Comparison of ENCODE assay signal across 9 cellular contexts in the genomic region with DNA sequence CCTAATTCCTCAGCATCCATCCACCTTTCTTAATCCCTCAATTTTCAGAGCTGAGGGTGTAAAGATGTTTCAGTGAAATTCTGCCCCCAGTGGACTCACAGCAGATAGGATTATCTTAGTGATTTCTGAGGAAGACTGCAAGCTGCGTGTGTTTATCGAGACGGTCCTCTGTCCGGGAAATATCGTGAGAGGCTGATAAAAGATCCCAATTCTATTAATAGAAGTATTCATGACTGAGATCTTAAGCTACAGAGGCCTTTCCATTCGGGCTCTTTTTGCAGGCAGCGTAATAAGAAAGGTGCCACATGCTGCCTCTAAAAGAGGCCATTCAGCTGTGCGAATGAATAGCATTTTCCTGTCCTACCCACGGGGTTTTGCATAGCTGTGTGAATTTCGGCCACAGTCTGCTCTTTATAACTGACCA.
DNase-seq lines count a peak whose midpoint lies in the region; ATAC-seq and TF ChIP-seq lines count a peak whose summit lies in the region.
"Had no signal": no experiment of that assay in that cellular context is flagged by ENCODE, and none has a peak within 500 bp of the region (broad histone marks: within the 10 kb centered on the region; RNA-seq: fewer than 3 reads in every experiment).

No MANE protein-coding gene starts in this region.

- H3K4me3 ChIP-seq in heart left ventricle (no peak overlapping the region), SJCRH30 (peak overlapping the region; percentile 9; the same call in 1 of the 2 replicates), uterus (no peak overlapping the region)
- H3K4me3 ChIP-seq: gastroesophageal sphincter had no signal

- no peaks in the 10 kb centered on the region for H3K9me3 Mint-ChIP-seq in activated CD8-positive, alpha-beta memory T cell treated with anti-CD3 and anti-CD28 coated beads, Interleukin-2, amount 10 ng/mL, durations not matched to agents 7 days and 5 days (ENCODE audit: low read depth)

- DNase-seq in heart left ventricle, result no peak
- DNase-seq in left ventricle myocardium superior, result no peak
- DNase-seq in SJCRH30, result peak in 1 of 2 experiments; percentile 31
- DNase-seq in foreskin melanocyte, result peak; percentile 75
- DNase-seq in uterus, result no peak
- no peak for DNase-seq in T1000 (lab: John Stamatoyannopoulos, UW)
- DNase-seq in NCI-H1417 treated with DMSO at 0.1 percent for 48 hours (lab: John Stamatoyannopoulos, UW), result no peak
- DNase-seq in activated CD8-positive, alpha-beta memory T cell treated with anti-CD3 and anti-CD28 coated beads, Interleukin-2, amount 10 ng/mL, durations not matched to agents 7 days and 5 days, result no peak

- H3K9me3 ChIP-seq in heart left ventricle (no peaks in the 10 kb centered on the region), SJCRH30 (replicated peaks) (no peaks in the 10 kb centered on the region), uterus (no peaks in the 10 kb centered on the region)
- H3K9me3 ChIP-seq: gastroesophageal sphincter had no signal

- H3K4me3 Mint-ChIP-seq in activated CD8-positive, alpha-beta memory T cell treated with anti-CD3 and anti-CD28 coated beads, Interleukin-2, amount 10 ng/mL, durations not matched to agents 7 days and 5 days, result no peak overlapping the region

- no peak for TF ChIP-seq POLR2A in heart left ventricle (IDR thresholded peaks at IDR 0.05)
- no peak for TF ChIP-seq POLR2A in uterus (IDR thresholded peaks at IDR 0.05)

- TF ChIP-seq CTCF in heart left ventricle (IDR thresholded peaks at IDR 0.05) (peak in 5 of 12 donors; percentile 13 to 38 (median 20)), uterus (IDR thresholded peaks at IDR 0.05) (no peak)

- CTCF ChIA-PET in activated CD8-positive, alpha-beta memory T cell treated with anti-CD3 and anti-CD28 coated beads, Interleukin-2, amount 10 ng/mL, durations not matched to agents 7 days and 5 days (lab: Charles Lee), result interaction anchor here (0.7 to 4.9 kb wide), 12 partner anchors 10 to 521 kb away, joined by 3 to 39 read pairs (median 4); no protein-coding TSS in a partner anchor

- H3K27me3 ChIP-seq in heart left ventricle (no peaks in the 10 kb centered on the region), SJCRH30 (no peaks in the 10 kb centered on the region), uterus (no peaks in the 10 kb centered on the region)
- H3K27me3 ChIP-seq: gastroesophageal sphincter had no signal

- no peaks in the 10 kb centered on the region for H3K36me3 Mint-ChIP-seq in activated CD8-positive, alpha-beta memory T cell treated with anti-CD3 and anti-CD28 coated beads, Interleukin-2, amount 10 ng/mL, durations not matched to agents 7 days and 5 days

- H3K36me3 ChIP-seq in heart left ventricle (peaks cover 0 to 97% (median 26%) of the 10 kb centered on the region in 9 donors), SJCRH30 (no peaks in the 10 kb centered on the region), uterus (no peaks in the 10 kb centered on the region)

- H3K27ac Mint-ChIP-seq in activated CD8-positive, alpha-beta memory T cell treated with anti-CD3 and anti-CD28 coated beads, Interleukin-2, amount 10 ng/mL, durations not matched to agents 7 days and 5 days, result no peak overlapping the region

- peaks cover 26% of the 10 kb centered on the region for H3K4me1 Mint-ChIP-seq in activated CD8-positive, alpha-beta memory T cell treated with anti-CD3 and anti-CD28 coated beads, Interleukin-2, amount 10 ng/mL, durations not matched to agents 7 days and 5 days

- peaks cover 0 to 53% (median 28%) of the 10 kb centered on the region in 12 donors for H3K4me1 ChIP-seq in heart left ventricle
- H3K4me1 ChIP-seq in SJCRH30, result no peaks in the 10 kb centered on the region
- no peaks in the 10 kb centered on the region for H3K4me1 ChIP-seq in uterus

- intact Hi-C loops in heart left ventricle (cut with DNase I) (loop anchor here in 2 of 10 donors (5.0 to 10.0 kb wide), 2 partner anchors 64 to 76 kb away; no protein-coding TSS in a partner anchor), left ventricle myocardium superior (cut with micrococcal nuclease) (no loop called here), uterus (cut with DNase I; ENCODE audit: low total_unique reads) (no loop called here)

- 27 to 49% (median 40%) methylated on average over 10 of the region's 10 CpGs for WGBS in heart left ventricle, 4 donors

- peak overlapping the region in 7 of 12 donors; percentile 6 to 67 (median 20) for H3K27ac ChIP-seq in heart left ventricle
- no peak overlapping the region for H3K27ac ChIP-seq in SJCRH30
- H3K27ac ChIP-seq in uterus, result peak overlapping the region; percentile 51 to 65

- no peaks in the 10 kb centered on the region for H3K27me3 Mint-ChIP-seq in activated CD8-positive, alpha-beta memory T cell treated with anti-CD3 and anti-CD28 coated beads, Interleukin-2, amount 10 ng/mL, durations not matched to agents 7 days and 5 days

- ATAC-seq in heart left ventricle, result peak in 1 of 4 donors; percentile 4
- ATAC-seq in left ventricle myocardium superior, result no peak
- ATAC-seq in activated CD8-positive, alpha-beta memory T cell treated with anti-CD3 and anti-CD28 coated beads, Interleukin-2, amount 10 ng/mL, durations not matched to agents 7 days and 5 days, result no peak
